In the genomic region with DNA sequence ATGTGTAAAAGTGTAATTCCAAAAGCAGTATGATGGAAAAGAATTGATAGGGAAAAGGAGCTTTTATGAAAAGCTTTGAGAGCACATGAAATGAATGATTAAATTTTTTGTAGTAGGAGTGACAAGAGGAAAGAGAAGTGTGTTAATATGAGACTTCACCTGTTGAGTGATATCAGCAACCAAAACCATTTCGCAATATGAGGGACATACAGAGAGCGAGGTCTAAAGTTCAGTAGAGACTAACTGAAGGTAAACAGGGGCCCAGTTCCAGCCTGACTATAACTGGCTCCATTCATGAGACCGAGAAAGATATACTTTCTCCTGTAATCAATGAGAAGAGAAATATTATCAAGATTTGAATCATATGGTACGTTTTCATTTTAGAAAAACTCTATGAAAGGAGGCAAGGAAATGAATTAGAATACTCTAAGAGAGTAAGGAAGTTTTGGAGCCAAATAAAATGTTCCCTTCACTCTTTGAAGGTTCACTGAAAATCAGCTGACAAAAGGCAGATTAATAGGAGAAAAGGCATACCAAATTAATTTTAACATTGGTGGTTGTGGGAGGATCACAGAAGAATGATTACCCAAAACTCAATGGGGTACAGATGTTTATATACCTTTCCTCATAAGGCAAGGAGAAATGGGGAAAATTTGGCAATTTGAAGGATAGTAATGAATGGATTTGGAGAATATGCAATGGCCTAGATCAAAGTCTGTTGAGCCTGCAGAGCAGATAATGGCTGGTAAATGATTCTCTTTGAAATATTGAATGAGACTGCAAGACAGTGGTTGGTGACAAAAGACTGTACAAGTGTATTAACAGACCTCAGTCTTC, we compare ENCODE assay signal across 33 cellular contexts.
"Had no signal": no experiment of that assay in that cellular context is flagged by ENCODE, and none has a peak within 500 bp of the region (broad histone marks: within the 10 kb centered on the region; RNA-seq: fewer than 3 reads in every experiment).

No MANE protein-coding gene starts in this region.

- H3K36me3 Mint-ChIP-seq: activated CD8-positive, alpha-beta memory T cell treated with anti-CD3 and anti-CD28 coated beads, Interleukin-2, amount 10 ng/mL, durations not matched to agents 7 days and 5 days; activated naive CD4-positive, alpha-beta T cell treated with anti-CD3 and anti-CD28 coated beads, Interleukin-2, amount 10 ng/mL, durations not matched to agents 7 days and 5 days; activated naive CD8-positive, alpha-beta T cell had no signal

- DNase-seq: activated CD4-positive, alpha-beta memory T cell treated with anti-CD3 and anti-CD28 coated beads, Interleukin-2, amount 10 ng/mL, durations not matched to agents 7 days and 5 days; activated CD4-positive, alpha-beta T cell treated with anti-CD3 and anti-CD28 coated beads for 1 hour; activated CD4-positive, alpha-beta T cell treated with anti-CD3 and anti-CD28 coated beads for 48 hours; activated CD4-positive, CD25-positive, alpha-beta regulatory T cell; activated CD8-positive, alpha-beta memory T cell treated with anti-CD3 and anti-CD28 coated beads for 24 hours; activated CD8-positive, alpha-beta memory T cell treated with anti-CD3 and anti-CD28 coated beads, Interleukin-2, amount 10 ng/mL, durations not matched to agents 7 days and 5 days; activated CD8-positive, alpha-beta memory T cell treated with anti-CD3 and anti-CD28 coated beads, Interleukin-2, amount 50 U/mL, for 48 hours; activated effector memory CD4-positive, alpha-beta T cell treated with Interleukin-2 at 50 U/mL for 16 hours; activated naive CD4-positive, alpha-beta T cell treated with anti-CD3 and anti-CD28 coated beads, Interleukin-2, amount 10 ng/mL, durations not matched to agents 7 days and 5 days; activated naive CD8-positive, alpha-beta T cell treated with anti-CD3 and anti-CD28 coated beads, Interleukin-2, amount 50 U/mL, for 24 hours; activated T-cell treated with anti-CD3 and anti-CD28 coated beads, Interleukin-2, amount 50 U/mL, for 48 hours; aorta; Karpas-422; KBM-7; NCI-H1105 treated with DMSO at 0.1 percent for 48 hours; NCI-H1436; NCI-H1694; NCI-H1930; NCI-H2081 treated with DMSO at 0.1 percent for 48 hours; NCI-H226; NCI-H446 treated with DMSO at 0.1 percent for 48 hours; NCI-H524; SHP77 treated with DMSO at 0.1 percent for 48 hours; SK-N-SH; SW 1271; T-helper 1 cell; T-helper 2 cell; T-helper 9 cell had no signal

- H3K4me1 ChIP-seq: SJSA1 had no signal

- H3K27me3 ChIP-seq: cardiac muscle cell, SJSA1 had no signal

- H3K9ac ChIP-seq: SK-N-SH had no signal

- H3K4me2 ChIP-seq: SK-N-SH had no signal

- H3K27ac Mint-ChIP-seq: activated CD4-positive, alpha-beta memory T cell treated with anti-CD3 and anti-CD28 coated beads, Interleukin-2, amount 10 ng/mL, durations not matched to agents 7 days and 5 days; activated CD8-positive, alpha-beta memory T cell treated with anti-CD3 and anti-CD28 coated beads, Interleukin-2, amount 10 ng/mL, durations not matched to agents 7 days and 5 days; activated naive CD4-positive, alpha-beta T cell treated with anti-CD3 and anti-CD28 coated beads, Interleukin-2, amount 10 ng/mL, durations not matched to agents 7 days and 5 days; activated naive CD8-positive, alpha-beta T cell; activated naive CD8-positive, alpha-beta T cell treated with anti-CD3 and anti-CD28 coated beads, Interleukin-2, amount 50 U/mL, for 24 hours had no signal

- H3K36me3 ChIP-seq: cardiac muscle cell, SJSA1 had no signal

- H3K9me3 ChIP-seq: SJSA1, SK-N-SH had no signal

- H3K27ac ChIP-seq: cardiac muscle cell, SJSA1, VCaP had no signal

- H3K27me3 Mint-ChIP-seq: activated CD4-positive, alpha-beta memory T cell treated with anti-CD3 and anti-CD28 coated beads, Interleukin-2, amount 10 ng/mL, durations not matched to agents 7 days and 5 days; activated CD8-positive, alpha-beta memory T cell treated with anti-CD3 and anti-CD28 coated beads, Interleukin-2, amount 10 ng/mL, durations not matched to agents 7 days and 5 days; activated naive CD4-positive, alpha-beta T cell treated with anti-CD3 and anti-CD28 coated beads, Interleukin-2, amount 10 ng/mL, durations not matched to agents 7 days and 5 days; activated naive CD8-positive, alpha-beta T cell; activated naive CD8-positive, alpha-beta T cell treated with anti-CD3 and anti-CD28 coated beads, Interleukin-2, amount 50 U/mL, for 24 hours had no signal

- H3K4me1 Mint-ChIP-seq: activated CD4-positive, alpha-beta memory T cell treated with anti-CD3 and anti-CD28 coated beads, Interleukin-2, amount 10 ng/mL, durations not matched to agents 7 days and 5 days; activated CD8-positive, alpha-beta memory T cell treated with anti-CD3 and anti-CD28 coated beads, Interleukin-2, amount 10 ng/mL, durations not matched to agents 7 days and 5 days; activated naive CD4-positive, alpha-beta T cell treated with anti-CD3 and anti-CD28 coated beads, Interleukin-2, amount 10 ng/mL, durations not matched to agents 7 days and 5 days; activated naive CD8-positive, alpha-beta T cell treated with anti-CD3 and anti-CD28 coated beads, Interleukin-2, amount 50 U/mL, for 24 hours had no signal

- H3K9me3 Mint-ChIP-seq: activated naive CD8-positive, alpha-beta T cell treated with anti-CD3 and anti-CD28 coated beads, Interleukin-2, amount 50 U/mL, for 24 hours had no signal

- ATAC-seq: activated CD8-positive, alpha-beta memory T cell treated with anti-CD3 and anti-CD28 coated beads, Interleukin-2, amount 10 ng/mL, durations not matched to agents 7 days and 5 days; activated naive CD8-positive, alpha-beta T cell treated with anti-CD3 and anti-CD28 coated beads, Interleukin-2, amount 50 U/mL, for 24 hours; Panc1 had no signal

- H3K4me3 Mint-ChIP-seq: activated CD4-positive, alpha-beta memory T cell treated with anti-CD3 and anti-CD28 coated beads, Interleukin-2, amount 10 ng/mL, durations not matched to agents 7 days and 5 days; activated CD8-positive, alpha-beta memory T cell treated with anti-CD3 and anti-CD28 coated beads, Interleukin-2, amount 10 ng/mL, durations not matched to agents 7 days and 5 days; activated naive CD4-positive, alpha-beta T cell treated with anti-CD3 and anti-CD28 coated beads, Interleukin-2, amount 10 ng/mL, durations not matched to agents 7 days and 5 days; activated naive CD8-positive, alpha-beta T cell; activated naive CD8-positive, alpha-beta T cell treated with anti-CD3 and anti-CD28 coated beads, Interleukin-2, amount 50 U/mL, for 24 hours had no signal

- H3K4me3 ChIP-seq: cardiac muscle cell, SJSA1 had no signal
